13 cellular contexts compared by ENCODE assay signal in genomic region chr9:75239176-75239575, GRCh38.
A peak's percentile ranks its signal among the peaks of the same experiment; 100 is the strongest.
DNase-seq lines count a peak whose midpoint lies in the region; ATAC-seq and TF ChIP-seq lines count a peak whose summit lies in the region.
"Had no signal": no experiment of that assay in that cellular context is flagged by ENCODE, and none has a peak within 500 bp of the region (broad histone marks: within the 10 kb centered on the region; RNA-seq: fewer than 3 reads in every experiment).

No MANE protein-coding gene starts in this region.

- TF ChIP-seq CTCF in fibroblast of the aortic adventitia (IDR thresholded peaks at IDR 0.05; ENCODE audit: insufficient read depth, low read length) (no peak), upper lobe of right lung (IDR thresholded peaks at IDR 0.05) (no peak), sigmoid colon (IDR thresholded peaks at IDR 0.05) (no peak), left ventricle myocardium inferior (IDR thresholded peaks at IDR 0.05; ENCODE audit: borderline replicate concordance) (no peak)

- no peak for TF ChIP-seq EP300 in sigmoid colon (IDR thresholded peaks at IDR 0.05)

- WGBS in sigmoid colon, 2 donors, result 66 to 72% methylated on average over 6 of the region's 6 CpGs

- peak; percentile 19 to 33 for DNase-seq in SHP77 (lab: John Stamatoyannopoulos, UW)
- no peak for DNase-seq in SHP77 treated with DMSO at 0.1 percent for 48 hours (lab: John Stamatoyannopoulos, UW)
- peak; percentile 61 for DNase-seq in RKO (ENCODE audit: low spot score)
- peak; percentile 54 for DNase-seq in fibroblast of the aortic adventitia (ENCODE audit: low read depth)
- DNase-seq in upper lobe of right lung, result peak; percentile 74
- no peak for DNase-seq in sigmoid colon
- DNase-seq in left ventricle myocardium inferior, result no peak
- no peak for DNase-seq in activated T-cell treated with anti-CD3 and anti-CD28 coated beads, Interleukin-2, amount 50 U/mL, for 1 hour
- DNase-seq: activated CD4-positive, alpha-beta T cell treated with anti-CD3 and anti-CD28 coated beads for 1 hour; activated naive CD4-positive, alpha-beta T cell treated with anti-CD3 and anti-CD28 coated beads, Interleukin-2, amount 50 U/mL, for 16 hours; CD4-positive, CD25-positive, alpha-beta regulatory T cell; effector CD4-positive, alpha-beta T cell; kidney glomerular epithelial cell had no signal

- peak; percentile 78 for ATAC-seq in upper lobe of right lung

- H3K4me1 ChIP-seq in upper lobe of right lung, result no peaks in the 10 kb centered on the region
- H3K4me1 ChIP-seq in sigmoid colon, result no peaks in the 10 kb centered on the region
- H3K4me1 ChIP-seq in left ventricle myocardium inferior, result no peaks in the 10 kb centered on the region

- H3K27ac ChIP-seq in upper lobe of right lung (no peak overlapping the region), sigmoid colon (no peak overlapping the region), left ventricle myocardium inferior (replicated peaks) (no peak overlapping the region)

- H3K36me3 ChIP-seq in upper lobe of right lung (no peaks in the 10 kb centered on the region), sigmoid colon (no peaks in the 10 kb centered on the region), left ventricle myocardium inferior (no peaks in the 10 kb centered on the region)

- no peaks in the 10 kb centered on the region for H3K27me3 ChIP-seq in upper lobe of right lung
- no peaks in the 10 kb centered on the region for H3K27me3 ChIP-seq in sigmoid colon
- no peaks in the 10 kb centered on the region for H3K27me3 ChIP-seq in left ventricle myocardium inferior (ENCODE audit: low read depth)

- TF ChIP-seq POLR2A in sigmoid colon (IDR thresholded peaks at IDR 0.05), result no peak

- no peaks in the 10 kb centered on the region for H3K9me3 ChIP-seq in upper lobe of right lung
- no peaks in the 10 kb centered on the region for H3K9me3 ChIP-seq in sigmoid colon
- H3K9me3 ChIP-seq in left ventricle myocardium inferior (replicated peaks), result no peaks in the 10 kb centered on the region

- H3K4me3 ChIP-seq in fibroblast of the aortic adventitia (ENCODE audit: low read depth, low read length), result no peak overlapping the region
- H3K4me3 ChIP-seq in upper lobe of right lung, result no peak overlapping the region
- no peak overlapping the region for H3K4me3 ChIP-seq in sigmoid colon
- no peak overlapping the region for H3K4me3 ChIP-seq in left ventricle myocardium inferior

- intact Hi-C loops in upper lobe of right lung (cut with DNase I) (no loop called here), sigmoid colon (cut with DNase I) (no loop called here), left ventricle myocardium inferior (cut with micrococcal nuclease) (no loop called here)

Comparison
In these comparisons a context has a peak if more than half of its experiments do, and no peak if none do; other contexts are left out.
1. DNase-seq: peak in SHP77 (2 of 2), RKO (single experiment), fibroblast of the aortic adventitia (single experiment) and upper lobe of right lung (single experiment); none in SHP77 treated with DMSO at 0.1 percent for 48 hours (single experiment), sigmoid colon (single experiment), left ventricle myocardium inferior (single experiment) and activated T-cell treated with anti-CD3 and anti-CD28 coated beads, Interleukin-2, amount 50 U/mL, for 1 hour (single experiment).